27 cellular contexts compared by ENCODE assay signal in the genomic region with DNA sequence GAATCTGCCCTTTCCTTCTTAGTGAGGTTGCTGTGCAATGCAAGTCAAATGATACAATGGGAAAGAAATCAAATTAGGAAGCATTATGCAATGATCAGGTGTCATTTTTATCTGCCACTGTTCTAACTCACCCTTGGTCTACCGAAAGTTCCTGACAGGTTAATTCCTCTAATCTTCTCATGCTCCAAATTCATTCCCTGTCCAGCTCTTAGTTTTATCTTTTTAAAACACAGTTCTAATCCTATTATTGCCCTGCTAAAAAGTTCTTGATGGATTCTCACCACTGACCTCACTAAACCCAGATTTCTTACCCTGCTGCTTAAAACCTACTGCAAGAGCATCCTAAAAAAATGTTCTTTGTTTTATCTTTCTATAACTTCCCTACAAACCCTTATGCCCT.
"Had no signal": no experiment of that assay in that cellular context is flagged by ENCODE, and none has a peak within 500 bp of the region (broad histone marks: within the 10 kb centered on the region; RNA-seq: fewer than 3 reads in every experiment).

No MANE protein-coding gene starts in this region.

- H3K36me3 Mint-ChIP-seq: activated CD8-positive, alpha-beta memory T cell treated with anti-CD3 and anti-CD28 coated beads, Interleukin-2, amount 10 ng/mL, durations not matched to agents 7 days and 5 days; activated naive CD4-positive, alpha-beta T cell treated with anti-CD3 and anti-CD28 coated beads, Interleukin-2, amount 50 U/mL, for 24 hours had no signal

- H3K27me3 Mint-ChIP-seq: activated B cell treated with CpG ODN at 0.5 μM for 24 hours; activated CD8-positive, alpha-beta memory T cell treated with anti-CD3 and anti-CD28 coated beads, Interleukin-2, amount 10 ng/mL, durations not matched to agents 7 days and 5 days; activated naive CD8-positive, alpha-beta T cell treated with anti-CD3 and anti-CD28 coated beads, Interleukin-2, amount 50 U/mL, for 24 hours; central memory CD8-positive, alpha-beta T cell; dendritic cell treated with granulocyte-macrophage colony-stimulating factor and Interleukin-4, amounts not matched to agents 40 ng/mL and 50 ng/mL, for 4 days; progenitor cell of endocrine pancreas had no signal

- H3K4me1 Mint-ChIP-seq: activated B cell treated with CpG ODN at 0.5 μM for 24 hours; activated CD8-positive, alpha-beta memory T cell treated with anti-CD3 and anti-CD28 coated beads, Interleukin-2, amount 10 ng/mL, durations not matched to agents 7 days and 5 days; activated naive CD4-positive, alpha-beta T cell treated with anti-CD3 and anti-CD28 coated beads, Interleukin-2, amount 50 U/mL, for 24 hours; activated naive CD8-positive, alpha-beta T cell treated with anti-CD3 and anti-CD28 coated beads, Interleukin-2, amount 50 U/mL, for 24 hours; central memory CD8-positive, alpha-beta T cell; natural killer cell had no signal

- DNase-seq: activated B cell treated with CpG ODN at 0.5 μM for 24 hours; activated CD8-positive, alpha-beta memory T cell treated with anti-CD3 and anti-CD28 coated beads, Interleukin-2, amount 10 ng/mL, durations not matched to agents 7 days and 5 days; activated CD8-positive, alpha-beta T cell treated with anti-CD3 and anti-CD28 coated beads, Interleukin-2, amount 10 ng/mL, durations not matched to agents 7 days and 5 days; activated naive CD8-positive, alpha-beta T cell treated with anti-CD3 and anti-CD28 coated beads, Interleukin-2, amount 50 U/mL, for 24 hours; activated T-cell treated with anti-CD3 and anti-CD28 coated beads, Interleukin-2, amount 50 U/mL, for 48 hours; amygdala; effector CD4-positive, alpha-beta T cell; esophagus squamous epithelium; foreskin melanocyte; heart right ventricle; left lung; lower lobe of right lung; mesenchymal stem cell; natural killer cell; ovary; right lobe of liver; stimulated activated CD4-positive, alpha-beta T cell treated with anti-CD3 and anti-CD28 coated beads, Interleukin-2, amount 100 ng/mL, for 48 hours; stimulated activated naive CD4-positive, alpha-beta T cell treated with Interleukin-2 at 50 U/mL for 16 hours; T-helper 2 cell; testis; transverse colon had no signal

- H3K4me3 Mint-ChIP-seq: activated B cell treated with CpG ODN at 0.5 μM for 24 hours; activated CD8-positive, alpha-beta memory T cell treated with anti-CD3 and anti-CD28 coated beads, Interleukin-2, amount 10 ng/mL, durations not matched to agents 7 days and 5 days; activated CD8-positive, alpha-beta T cell treated with anti-CD3 and anti-CD28 coated beads, Interleukin-2, amount 10 ng/mL, durations not matched to agents 7 days and 5 days; activated naive CD4-positive, alpha-beta T cell treated with anti-CD3 and anti-CD28 coated beads, Interleukin-2, amount 50 U/mL, for 24 hours; activated naive CD8-positive, alpha-beta T cell treated with anti-CD3 and anti-CD28 coated beads, Interleukin-2, amount 50 U/mL, for 24 hours; central memory CD8-positive, alpha-beta T cell; dendritic cell treated with granulocyte-macrophage colony-stimulating factor and Interleukin-4, amounts not matched to agents 40 ng/mL and 50 ng/mL, for 4 days; natural killer cell had no signal

- H3K27ac Mint-ChIP-seq: activated B cell treated with CpG ODN at 0.5 μM for 24 hours; activated CD8-positive, alpha-beta memory T cell treated with anti-CD3 and anti-CD28 coated beads, Interleukin-2, amount 10 ng/mL, durations not matched to agents 7 days and 5 days; activated CD8-positive, alpha-beta T cell treated with anti-CD3 and anti-CD28 coated beads, Interleukin-2, amount 10 ng/mL, durations not matched to agents 7 days and 5 days; activated naive CD4-positive, alpha-beta T cell treated with anti-CD3 and anti-CD28 coated beads, Interleukin-2, amount 50 U/mL, for 24 hours; activated naive CD8-positive, alpha-beta T cell treated with anti-CD3 and anti-CD28 coated beads, Interleukin-2, amount 50 U/mL, for 24 hours; activated T-helper 2 cell treated with anti-CD3 and anti-CD28 coated beads, Interferon-gamma antibody, Interleukin-2, Interleukin-4, amounts not matched to agents 10 μg/mL and 5 μg/mL and 100 μg/mL, durations not matched to agents 14 hours and 24 hours and 36 hours; dendritic cell treated with granulocyte-macrophage colony-stimulating factor and Interleukin-4, amounts not matched to agents 40 ng/mL and 50 ng/mL, for 4 days; natural killer cell had no signal

- ATAC-seq: activated CD8-positive, alpha-beta memory T cell treated with anti-CD3 and anti-CD28 coated beads, Interleukin-2, amount 10 ng/mL, durations not matched to agents 7 days and 5 days; activated CD8-positive, alpha-beta T cell treated with anti-CD3 and anti-CD28 coated beads, Interleukin-2, amount 10 ng/mL, durations not matched to agents 7 days and 5 days; activated naive CD8-positive, alpha-beta T cell treated with anti-CD3 and anti-CD28 coated beads, Interleukin-2, amount 50 U/mL, for 24 hours; heart right ventricle; left lung; lower lobe of right lung; natural killer cell; right lobe of liver had no signal

- FAIRE-seq: islet of Langerhans had no signal
